ENCODE assay signal across 8 cellular contexts in the genomic region with DNA sequence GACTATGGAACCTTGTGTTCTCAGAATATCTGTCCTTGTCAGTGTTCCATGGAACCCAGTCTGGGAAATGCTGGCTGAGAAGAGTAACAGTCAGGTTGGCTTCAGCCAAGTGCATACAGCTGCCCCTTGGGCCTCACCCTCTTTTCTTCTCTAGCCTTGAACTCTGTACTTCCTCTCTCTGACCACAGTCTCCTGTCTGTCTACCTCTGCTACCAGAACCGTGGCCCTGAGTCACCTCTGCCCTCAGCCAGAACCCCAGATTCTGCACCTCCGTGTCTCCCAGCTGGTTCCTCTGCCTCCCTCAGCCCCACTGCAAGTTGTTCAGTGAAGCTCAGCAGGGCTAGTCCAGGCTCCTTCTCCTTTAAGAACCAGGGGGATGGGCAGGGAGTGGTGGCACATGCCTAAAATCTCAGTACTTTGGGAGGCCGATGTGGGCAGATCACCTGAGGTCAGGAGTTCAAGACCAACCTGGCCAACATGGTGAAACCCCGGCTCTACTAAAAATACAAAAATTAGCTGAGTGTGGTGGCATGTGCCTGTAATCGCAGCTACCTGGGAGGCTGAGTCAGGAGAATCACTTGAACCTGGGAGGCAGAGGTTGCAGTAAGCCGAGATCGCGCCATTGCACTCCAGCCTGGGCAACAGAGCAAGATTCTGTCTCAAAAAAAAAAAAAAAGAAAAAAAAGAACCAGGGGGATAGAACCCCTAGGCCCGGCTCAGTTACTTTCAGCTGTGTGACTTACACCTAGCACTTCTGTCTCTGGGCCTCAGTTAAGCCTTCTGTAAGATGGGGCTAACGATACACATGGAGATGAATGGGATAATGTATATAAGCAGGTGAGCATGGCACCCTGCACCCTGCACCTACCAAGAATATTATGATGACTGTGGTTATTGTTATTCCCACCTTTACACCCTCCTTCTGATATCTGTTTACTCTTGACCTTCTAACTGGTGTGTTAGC. TPM values are rescaled to one million over a fixed set of nuclear protein-coding genes. Genes with fewer than 3 reads are reported as not detected.
DNase-seq lines count a peak whose midpoint lies in the region; ATAC-seq and TF ChIP-seq lines count a peak whose summit lies in the region.

No MANE protein-coding gene starts in this region.

- no peak overlapping the region for H3K9ac ChIP-seq in mucosa of rectum (ENCODE audit: low read depth in 1 of 2, low read length in 2 of 2)

- peak overlapping the region; percentile 5 to 49 for H3K27ac ChIP-seq in mucosa of rectum (ENCODE audit: low read depth in 2 of 2, low read length in 2 of 2)
- no peak overlapping the region for H3K27ac ChIP-seq in right atrium auricular region

- ATAC-seq in HG03196 (IDR thresholded peaks at IDR 0.05; ENCODE audit: unreplicated experiment) (peak; percentile 57), HG03039 (IDR thresholded peaks at IDR 0.05; ENCODE audit: unreplicated experiment) (no peak)

- H3K27me3 ChIP-seq in mucosa of rectum (ENCODE audit: control insufficient read depth in 2 of 2, insufficient read depth in 2 of 2, low read length in 2 of 2) (no peaks in the 10 kb centered on the region), right atrium auricular region (no peaks in the 10 kb centered on the region)

- H3K4me1 ChIP-seq in mucosa of rectum (ENCODE audit: control insufficient read depth in 2 of 2, insufficient read depth in 2 of 2, low read length in 2 of 2): peaks cover 5 to 10% of the 10 kb centered on the region in 2 donors
- H3K4me1 ChIP-seq in right atrium auricular region: no peaks in the 10 kb centered on the region

- H3K9me3 ChIP-seq in mucosa of rectum (ENCODE audit: control insufficient read depth in 2 of 2, low read length in 2 of 2): no peaks in the 10 kb centered on the region
- no peaks in the 10 kb centered on the region for H3K9me3 ChIP-seq in right atrium auricular region

- no peak for TF ChIP-seq CTCF in right atrium auricular region (IDR thresholded peaks at IDR 0.05)

- H3K4me3 ChIP-seq in mucosa of rectum (ENCODE audit: low read length in 2 of 2) (no peak overlapping the region), right atrium auricular region (no peak overlapping the region)

- H3K36me3 ChIP-seq in mucosa of rectum (ENCODE audit: control insufficient read depth in 2 of 2, insufficient read depth in 2 of 2, low read length in 2 of 2) (no peaks in the 10 kb centered on the region), right atrium auricular region (no peaks in the 10 kb centered on the region)

- peak; percentile 30 for DNase-seq in stimulated activated CD4-positive, alpha-beta T cell treated with anti-CD3 and anti-CD28 coated beads, Interleukin-1b, Interleukin-23, amount 100 ng/mL, for 48 hours
- no peak for DNase-seq in stimulated activated CD4-positive, alpha-beta T cell treated with anti-CD3 and anti-CD28 coated beads, Interleukin-4, amount 100 ng/mL, for 1 hour
- DNase-seq in UCSD-AML1 (lab: John Stamatoyannopoulos, UW; ENCODE audit: unreplicated experiment) (peak; percentile 35), SW 1271 (lab: John Stamatoyannopoulos, UW) (no peak), right atrium auricular region (ENCODE audit: low spot score) (no peak)

RNA-seq across cellular contexts. Expression of a gene that starts 24.3 kb away (rescaled TPM):
- total RNA-seq in right atrium auricular region: 10 to 100 TPM in 1 of 2 donors, 1 to 10 TPM in 1; 9.8 to 14.3 TPM

RNA-seq across cellular contexts. Expression of a gene that starts 59.2 kb away (rescaled TPM):
- 1 to 10 TPM; 1.1 to 2.8 TPM for total RNA-seq in right atrium auricular region

Comparison
In these comparisons a context has a peak if more than half of its experiments do, and no peak if none do; other contexts are left out.
1. DNase-seq: peak in stimulated activated CD4-positive, alpha-beta T cell treated with anti-CD3 and anti-CD28 coated beads, Interleukin-1b, Interleukin-23, amount 100 ng/mL, for 48 hours (single experiment) and UCSD-AML1 (single experiment); none in stimulated activated CD4-positive, alpha-beta T cell treated with anti-CD3 and anti-CD28 coated beads, Interleukin-4, amount 100 ng/mL, for 1 hour (single experiment), SW 1271 (0 of 2) and right atrium auricular region (single experiment).
2. H3K27ac ChIP-seq: peak in mucosa of rectum (2 of 2); none in right atrium auricular region (0 of 2).